ENCODE assay signal across 17 cellular contexts in the genomic region with DNA sequence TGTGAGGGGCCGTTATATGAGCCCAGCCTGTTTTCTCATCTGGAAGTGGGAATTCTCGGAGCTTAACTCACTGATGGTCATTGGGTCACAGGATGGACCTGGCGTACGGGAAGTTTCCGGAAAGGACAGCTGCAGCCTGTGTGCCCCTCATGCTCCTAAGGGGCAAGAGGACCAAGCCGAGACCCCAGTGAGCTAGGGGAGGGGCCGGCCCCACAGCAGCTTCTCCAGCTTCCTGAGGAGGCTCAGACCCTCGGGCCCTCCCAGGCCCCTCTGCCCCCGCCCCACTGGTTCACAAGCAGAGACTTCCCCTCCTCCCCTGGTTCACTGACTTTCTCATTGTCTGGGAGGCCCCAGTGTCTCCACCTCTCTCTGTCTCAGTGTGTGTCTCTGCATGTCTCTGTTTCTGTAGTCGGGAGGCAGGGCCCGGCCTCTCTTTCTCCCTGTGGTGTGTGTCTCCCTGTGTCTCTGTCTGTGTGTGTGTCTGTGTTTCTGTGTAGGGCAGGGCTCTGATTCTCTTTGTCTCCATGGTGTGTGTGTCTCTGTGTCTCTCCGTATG. TPM values are rescaled to one million over a fixed set of nuclear protein-coding genes. Genes with fewer than 3 reads are reported as not detected.
DNase-seq lines count a peak whose midpoint lies in the region; ATAC-seq, FAIRE-seq and TF ChIP-seq lines count a peak whose summit lies in the region.
"Had no signal": no experiment of that assay in that cellular context is flagged by ENCODE, and none has a peak within 500 bp of the region (broad histone marks: within the 10 kb centered on the region; RNA-seq: fewer than 3 reads in every experiment).

No MANE protein-coding gene starts in this region.

- TF ChIP-seq RAD21 in K562 (CRISPR knock-in tag; conservative IDR thresholded peaks at IDR 0.05 in 1 of 2, IDR thresholded peaks at IDR 0.05 in 1 of 2), result no peak

- intact Hi-C loops in K562 (cut with micrococcal nuclease), result no loop called here
- intact Hi-C loops in kidney (cut with DNase I), result no loop called here
- intact Hi-C loops in heart left ventricle (cut with DNase I), result no loop called here

- peak overlapping the region; percentile 74 for H2AK5ac ChIP-seq in mesendoderm (ENCODE audit: low read length)

- no peaks in the 10 kb centered on the region for H3K9me3 Mint-ChIP-seq in activated naive CD8-positive, alpha-beta T cell treated with anti-CD3 and anti-CD28 coated beads, Interleukin-2, amount 50 U/mL, for 24 hours
- H3K9me3 Mint-ChIP-seq in activated naive CD8-positive, alpha-beta T cell treated with anti-CD3 and anti-CD28 coated beads for 36 hours, result no peaks in the 10 kb centered on the region
- H3K9me3 Mint-ChIP-seq in stimulated activated naive B cell treated with anti-CD40 and anti-IgM and Interleukin-4, amounts not matched to agents 10 μg/mL and 1 μg/mL and 100 μg/mL, for 72 hours, result no peaks in the 10 kb centered on the region
- H3K9me3 Mint-ChIP-seq: CD4-positive, CD25-positive, alpha-beta regulatory T cell had no signal

- peaks cover 42% of the 10 kb centered on the region for H4K20me1 ChIP-seq in K562 (replicated peaks; ENCODE audit: control insufficient read depth, insufficient read depth, low read length)
- H4K20me1 ChIP-seq: BLaER1 had no signal

- H3K27me3 Mint-ChIP-seq in activated naive CD8-positive, alpha-beta T cell treated with anti-CD3 and anti-CD28 coated beads, Interleukin-2, amount 50 U/mL, for 24 hours, result peaks cover 16% of the 10 kb centered on the region
- H3K27me3 Mint-ChIP-seq in activated naive CD8-positive, alpha-beta T cell treated with anti-CD3 and anti-CD28 coated beads for 36 hours, result peaks cover 9% of the 10 kb centered on the region
- peaks cover 25 to 35% of the 10 kb centered on the region in 2 donors for H3K27me3 Mint-ChIP-seq in stimulated activated naive B cell treated with anti-CD40 and anti-IgM and Interleukin-4, amounts not matched to agents 10 μg/mL and 1 μg/mL and 100 μg/mL, for 72 hours

- POLR2A ChIA-PET in K562 (lab: Yijun Ruan, JAX), result interaction anchor here (0.9 to 4.6 kb wide), 10 partner anchors 10 to 117 kb away, joined by 3 to 45 read pairs (median 4); no protein-coding TSS in a partner anchor

- peaks cover 79 to 98% of the 10 kb centered on the region in 2 experiments for H3K27me3 ChIP-seq in K562 (ENCODE audit: control insufficient read depth in 2 of 2, insufficient read depth in 2 of 2, low read length in 2 of 2)
- H3K27me3 ChIP-seq in mesendoderm (ENCODE audit: insufficient read depth, low read length, poor library complexity), result no peaks in the 10 kb centered on the region
- H3K27me3 ChIP-seq in heart left ventricle, result peaks cover 0 to 34% (median 0%) of the 10 kb centered on the region in 9 donors
- H3K27me3 ChIP-seq: BLaER1 had no signal

- no peak for TF ChIP-seq POLR2A in K562 (conservative IDR thresholded peaks at IDR 0.05)
- TF ChIP-seq POLR2A in heart left ventricle (IDR thresholded peaks at IDR 0.05), result no peak

- CTCF ChIA-PET in K562 (lab: Yijun Ruan, JAX; ENCODE audit: low intra/inter-chr PET ratio), result no interaction called here

- H3K4me3 ChIP-seq in K562 (no peak overlapping the region), mesendoderm (ENCODE audit: low read length) (no peak overlapping the region), kidney (ENCODE audit: low read length in 2 of 2) (no peak overlapping the region), heart left ventricle (no peak overlapping the region)
- H3K4me3 ChIP-seq: BLaER1, GM12878 had no signal

- H3K9me1 ChIP-seq in K562 (ENCODE audit: control insufficient read depth, insufficient read depth, low read length), result no peaks in the 10 kb centered on the region

- no peak for DNase-seq in activated naive CD8-positive, alpha-beta T cell treated with anti-CD3 and anti-CD28 coated beads, Interleukin-2, amount 50 U/mL, for 24 hours
- DNase-seq in activated naive CD8-positive, alpha-beta T cell treated with anti-CD3 and anti-CD28 coated beads for 36 hours, result no peak
- peak in 3 of 4 experiments; percentile 62 to 65 (median 63) for DNase-seq in K562 (ENCODE audit: extremely low read depth in 1 of 4, low spot score in 3 of 4)
- DNase-seq in mesendoderm, result no peak
- no peak for DNase-seq in stimulated activated naive B cell treated with anti-CD40 and anti-IgM and Interleukin-4, amounts not matched to agents 10 μg/mL and 1 μg/mL and 100 μg/mL, for 72 hours
- no peak for DNase-seq in kidney
- no peak for DNase-seq in heart left ventricle
- DNase-seq: CD4-positive, CD25-positive, alpha-beta regulatory T cell; DMS 273 treated with DMSO at 0.1 percent for 48 hours; GOT3 had no signal

- H3K27ac ChIP-seq in K562 (ENCODE audit: extremely low read depth, low read depth, low read length) (no peak overlapping the region), mesendoderm (ENCODE audit: low read depth, low read length) (no peak overlapping the region), kidney (ENCODE audit: low read depth in 2 of 2, low read length in 2 of 2) (no peak overlapping the region), heart left ventricle (no peak overlapping the region)
- H3K27ac ChIP-seq: 22Rv1, BLaER1 had no signal

- H3K36me3 Mint-ChIP-seq in activated naive CD8-positive, alpha-beta T cell treated with anti-CD3 and anti-CD28 coated beads, Interleukin-2, amount 50 U/mL, for 24 hours (ENCODE audit: low read depth), result no peaks in the 10 kb centered on the region
- H3K36me3 Mint-ChIP-seq in activated naive CD8-positive, alpha-beta T cell treated with anti-CD3 and anti-CD28 coated beads for 36 hours, result no peaks in the 10 kb centered on the region
- no peaks in the 10 kb centered on the region for H3K36me3 Mint-ChIP-seq in stimulated activated naive B cell treated with anti-CD40 and anti-IgM and Interleukin-4, amounts not matched to agents 10 μg/mL and 1 μg/mL and 100 μg/mL, for 72 hours
- H3K36me3 Mint-ChIP-seq: CD4-positive, CD25-positive, alpha-beta regulatory T cell had no signal

- FAIRE-seq in K562 (lab: Jason Lieb, UNC) (no peak), kidney (lab: Jason Lieb, UNC) (no peak)
- FAIRE-seq: GM12878, HepG2, HTR-8/SVneo had no signal

- H3K18ac ChIP-seq in mesendoderm (ENCODE audit: low read length), result no peak overlapping the region

- ATAC-seq in activated naive CD8-positive, alpha-beta T cell treated with anti-CD3 and anti-CD28 coated beads, Interleukin-2, amount 50 U/mL, for 24 hours, result peak; percentile 10
- ATAC-seq in K562, result peak; percentile 1
- no peak for ATAC-seq in stimulated activated naive B cell treated with anti-CD40 and anti-IgM and Interleukin-4, amounts not matched to agents 10 μg/mL and 1 μg/mL and 100 μg/mL, for 72 hours (replicated peaks)
- ATAC-seq in GM18870 (IDR thresholded peaks at IDR 0.05; ENCODE audit: unreplicated experiment), result no peak
- ATAC-seq in heart left ventricle, result no peak
- ATAC-seq: GM12878, HCT116, HepG2 had no signal

- H3K79me1 ChIP-seq in mesendoderm (ENCODE audit: low read length), result no peaks in the 10 kb centered on the region

- peak overlapping the region; percentile 49 for H3K56ac ChIP-seq in mesendoderm (ENCODE audit: low read length)

- no peak overlapping the region for H2AFZ ChIP-seq in K562 (ENCODE audit: low read depth, low read length)

- no peaks in the 10 kb centered on the region for H3K4me1 Mint-ChIP-seq in activated naive CD8-positive, alpha-beta T cell treated with anti-CD3 and anti-CD28 coated beads, Interleukin-2, amount 50 U/mL, for 24 hours
- H3K4me1 Mint-ChIP-seq in activated naive CD8-positive, alpha-beta T cell treated with anti-CD3 and anti-CD28 coated beads for 36 hours, result no peaks in the 10 kb centered on the region
- H3K4me1 Mint-ChIP-seq in stimulated activated naive B cell treated with anti-CD40 and anti-IgM and Interleukin-4, amounts not matched to agents 10 μg/mL and 1 μg/mL and 100 μg/mL, for 72 hours, result peaks cover 0 to 4% of the 10 kb centered on the region in 2 donors
- H3K4me1 Mint-ChIP-seq: CD4-positive, CD25-positive, alpha-beta regulatory T cell had no signal

- H2BK120ac ChIP-seq in mesendoderm (ENCODE audit: low read depth, low read length), result no peak overlapping the region

- TF ChIP-seq CTCF in K562 (IDR thresholded peaks at IDR 0.05 in 2 of 3, conservative IDR thresholded peaks at IDR 0.05 in 1 of 3; ENCODE audit: insufficient read depth in 2 of 3, low read depth in 1 of 3, low read length in 3 of 3) (no peak), kidney (IDR thresholded peaks at IDR 0.05; ENCODE audit: borderline replicate concordance, extremely low read depth, insufficient read depth) (no peak), heart left ventricle (IDR thresholded peaks at IDR 0.05) (no peak)

- no peaks in the 10 kb centered on the region for H3K36me3 ChIP-seq in K562 (ENCODE audit: control insufficient read depth, insufficient read depth, low read length)
- no peaks in the 10 kb centered on the region for H3K36me3 ChIP-seq in mesendoderm (ENCODE audit: control insufficient read depth, insufficient read depth, low read length)
- H3K36me3 ChIP-seq in kidney (ENCODE audit: control insufficient read depth in 1 of 2, insufficient read depth in 2 of 2, low read length in 2 of 2), result no peaks in the 10 kb centered on the region
- no peaks in the 10 kb centered on the region for H3K36me3 ChIP-seq in heart left ventricle
- H3K36me3 ChIP-seq: BLaER1 had no signal

- no peak overlapping the region for H4K8ac ChIP-seq in mesendoderm (ENCODE audit: low read depth, low read length)

- H3K79me2 ChIP-seq in K562 (ENCODE audit: control insufficient read depth, insufficient read depth, low read length), result no peaks in the 10 kb centered on the region
- H3K79me2 ChIP-seq in mesendoderm (ENCODE audit: control insufficient read depth, insufficient read depth, low read length), result no peaks in the 10 kb centered on the region

- no peak overlapping the region for H2BK15ac ChIP-seq in mesendoderm (replicated peaks; ENCODE audit: low read depth)

- H3K4me1 ChIP-seq in K562 (replicated peaks in 1 of 2; ENCODE audit: control insufficient read depth in 2 of 2, insufficient read depth in 2 of 2, low read length in 2 of 2), result peaks cover 0 to 9% of the 10 kb centered on the region in 2 experiments; a peak in 1 of 5 replicates
- H3K4me1 ChIP-seq in mesendoderm (ENCODE audit: control insufficient read depth, low read depth, low read length), result no peaks in the 10 kb centered on the region
- no peaks in the 10 kb centered on the region for H3K4me1 ChIP-seq in kidney (ENCODE audit: control insufficient read depth in 1 of 2, insufficient read depth in 1 of 2, low read depth in 1 of 2, low read length in 2 of 2)
- no peaks in the 10 kb centered on the region for H3K4me1 ChIP-seq in heart left ventricle

- H3K4me3 Mint-ChIP-seq in activated naive CD8-positive, alpha-beta T cell treated with anti-CD3 and anti-CD28 coated beads, Interleukin-2, amount 50 U/mL, for 24 hours, result no peak overlapping the region
- no peak overlapping the region for H3K4me3 Mint-ChIP-seq in activated naive CD8-positive, alpha-beta T cell treated with anti-CD3 and anti-CD28 coated beads for 36 hours
- H3K4me3 Mint-ChIP-seq in stimulated activated naive B cell treated with anti-CD40 and anti-IgM and Interleukin-4, amounts not matched to agents 10 μg/mL and 1 μg/mL and 100 μg/mL, for 72 hours, result no peak overlapping the region
- H3K4me3 Mint-ChIP-seq: CD4-positive, CD25-positive, alpha-beta regulatory T cell had no signal

- no peak for TF ChIP-seq EP300 in K562 (IDR thresholded peaks at IDR 0.05; ENCODE audit: low read length)

- in situ Hi-C loops in K562 (cut with MboI), result no loop called here

- no peak overlapping the region for H3K23ac ChIP-seq in mesendoderm (ENCODE audit: low read length)

- H4K5ac ChIP-seq in mesendoderm (ENCODE audit: low read length), result no peak overlapping the region

- no peak overlapping the region for H2BK5ac ChIP-seq in mesendoderm (ENCODE audit: low read length)

- H3K4ac ChIP-seq in mesendoderm (ENCODE audit: low read depth, low read length), result no peak overlapping the region

- H3K9me3 ChIP-seq in K562 (replicated peaks; ENCODE audit: control insufficient read depth, insufficient read depth, low read depth, low read length) (no peaks in the 10 kb centered on the region; the same call in 1 of the 2 replicates), kidney (ENCODE audit: control insufficient read depth in 1 of 2, low read length in 2 of 2) (no peaks in the 10 kb centered on the region), heart left ventricle (no peaks in the 10 kb centered on the region)
- H3K9me3 ChIP-seq: BLaER1 had no signal

- H3K9ac ChIP-seq in K562 (ENCODE audit: insufficient read depth in 1 of 2, low read depth in 2 of 2, low read length in 2 of 2) (no peak overlapping the region), mesendoderm (ENCODE audit: low read length) (no peak overlapping the region), kidney (ENCODE audit: low read length in 2 of 2) (no peak overlapping the region)
- H3K9ac ChIP-seq: BLaER1 had no signal

- BruUV-seq in K562 (replicated peaks; lab: Mats Ljungman, UMichigan), result no TSS peak

- WGBS in K562 (ENCODE audit: insufficient coverage, low coverage, missing lambda C conversion rate), result 5% methylated on average over 12 of the region's 12 CpGs
- no CpG with 5 or more reads among the region's 12 CpGs for WGBS in mesendoderm (ENCODE audit: extremely low coverage, insufficient coverage, low lambda C conversion rate)
- 50 to 70% (median 55%) methylated on average over 8 to 12 of the region's 12 CpGs for WGBS in heart left ventricle, 4 donors

- H3K4me2 ChIP-seq in K562 (ENCODE audit: insufficient read depth, low read length), result no peak overlapping the region
- no peak overlapping the region for H3K4me2 ChIP-seq in mesendoderm (ENCODE audit: low read length)
- H3K4me2 ChIP-seq: BLaER1 had no signal

- H3K27ac Mint-ChIP-seq in activated naive CD8-positive, alpha-beta T cell treated with anti-CD3 and anti-CD28 coated beads, Interleukin-2, amount 50 U/mL, for 24 hours, result no peak overlapping the region
- no peak overlapping the region for H3K27ac Mint-ChIP-seq in activated naive CD8-positive, alpha-beta T cell treated with anti-CD3 and anti-CD28 coated beads for 36 hours
- H3K27ac Mint-ChIP-seq in stimulated activated naive B cell treated with anti-CD40 and anti-IgM and Interleukin-4, amounts not matched to agents 10 μg/mL and 1 μg/mL and 100 μg/mL, for 72 hours, result peak overlapping the region; percentile 3

RNA-seq across cellular contexts. Expression of a gene that starts 32.3 kb away (rescaled TPM):
- not detected for total RNA-seq in activated naive CD8-positive, alpha-beta T cell treated with anti-CD3 and anti-CD28 coated beads for 36 hours
- 0.21 TPM in 1 of 2 replicates, not detected in the other for total RNA-seq in K562 (2011; cell fraction: chromatin; rRNA removed; ENCODE audit: low replicate concordance)
- total RNA-seq in K562 (2011; cell fraction: nucleolus; rRNA removed), result not detected in 2 replicates
- total RNA-seq in K562 (2011; cell fraction: nucleoplasm; rRNA removed), result not detected in 2 replicates
- total RNA-seq in K562 (2014; rRNA removed) (1.00 and 2.1 TPM in 2 replicates), K562 (2014; rRNA removed; fragmentation: Illumina TruSeq; extraction: Trizol) (0.95 TPM in 1 of 2 replicates, not detected in the other), K562 (2015; rRNA removed; fragmentation: Illumina TruSeq; extraction: Trizol) (not detected in 2 replicates), K562 (2021) (0.71 and 1.5 TPM in 2 replicates), kidney (0.25 TPM), heart left ventricle (1 to 10 TPM in 4 of 9 donors, under 1 TPM in 3, not detected in 2; 0.24 to 2.3 (median 1.1) TPM)
- polyA plus RNA-seq in K562 (2011; rRNA removed) (0.79 and 1.2 TPM in 2 replicates), K562 (2014; fragmentation: Illumina TruSeq; extraction: Trizol) (not detected in 2 replicates), K562 (2014; fragmentation: Nextera tagmentation; extraction: Ambion mirVana) (not detected), K562 (2014; rRNA removed) (0.53 and 2.7 TPM in 2 replicates), kidney (ENCODE audit: insufficient read depth, low read depth, low replicate concordance) (not detected), heart left ventricle (1 to 10 TPM; 2.9 to 3.9 TPM)
- 2.1 and 3.8 TPM in 2 replicates for polyA plus RNA-seq in K562 (2011; cell fraction: cytosol; rRNA removed)
- 1.2 TPM in 2 replicates for polyA plus RNA-seq in K562 (2011; cell fraction: nucleus; rRNA removed)
- polyA plus RNA-seq in K562 (2012), result 0.91 and 1.3 TPM in 2 replicates
- not detected in 2 replicates for polyA minus RNA-seq in K562 (2011; rRNA and poly(A)+ RNA removed)
- not detected in 2 replicates for polyA minus RNA-seq in K562 (2011; cell fraction: cytosol; rRNA and poly(A)+ RNA removed)
- polyA minus RNA-seq in K562 (2011; cell fraction: nucleus; rRNA and poly(A)+ RNA removed), result 0.67 TPM in 1 of 2 replicates, not detected in the other
- polyA plus RNA-seq in mesendoderm (2013, experiment 1 of 2), result 6.6 TPM
- polyA plus RNA-seq in mesendoderm (2013, experiment 2 of 2), result 6.5 TPM
- total RNA-seq: CD4-positive, CD25-positive, alpha-beta regulatory T cell had no signal
- polyA plus RNA-seq: CD4-positive, CD25-positive, alpha-beta regulatory T cell had no signal

RNA-seq across cellular contexts. Expression of a gene that starts 37.6 kb away (rescaled TPM):
- total RNA-seq in activated naive CD8-positive, alpha-beta T cell treated with anti-CD3 and anti-CD28 coated beads for 36 hours, result under 1 TPM; 0.56 to 0.91 TPM
- total RNA-seq in K562 (2011; cell fraction: chromatin; rRNA removed; ENCODE audit: low replicate concordance), result 0.69 TPM in 1 of 2 replicates, not detected in the other
- 0.26 and 0.33 TPM in 2 replicates for total RNA-seq in K562 (2011; cell fraction: nucleolus; rRNA removed)
- total RNA-seq in K562 (2011; cell fraction: nucleoplasm; rRNA removed), result 0.22 TPM in 1 of 2 replicates, not detected in the other
- total RNA-seq in K562 (2014; rRNA removed), result not detected in 2 replicates
- not detected in 2 replicates for total RNA-seq in K562 (2014; rRNA removed; fragmentation: Illumina TruSeq; extraction: Trizol)
- total RNA-seq in K562 (2015; rRNA removed; fragmentation: Illumina TruSeq; extraction: Trizol), result not detected in 2 replicates
- total RNA-seq in K562 (2021), result 0.09 TPM in 1 of 2 replicates, not detected in the other
- 0.05 and 0.10 TPM in 2 replicates for polyA plus RNA-seq in K562 (2011; rRNA removed)
- polyA plus RNA-seq in K562 (2011; cell fraction: cytosol; rRNA removed), result 0.03 and 0.66 TPM in 2 replicates
- 0.04 and 0.20 TPM in 2 replicates for polyA plus RNA-seq in K562 (2011; cell fraction: nucleus; rRNA removed)
- 0.03 and 0.07 TPM in 2 replicates for polyA plus RNA-seq in K562 (2012)
- not detected in 2 replicates for polyA plus RNA-seq in K562 (2014; fragmentation: Illumina TruSeq; extraction: Trizol)
- not detected for polyA plus RNA-seq in K562 (2014; fragmentation: Nextera tagmentation; extraction: Ambion mirVana)
- not detected in 2 replicates for polyA plus RNA-seq in K562 (2014; rRNA removed)
- polyA minus RNA-seq in K562 (2011; rRNA and poly(A)+ RNA removed), result not detected in 2 replicates
- not detected in 2 replicates for polyA minus RNA-seq in K562 (2011; cell fraction: cytosol; rRNA and poly(A)+ RNA removed)
- 0.27 TPM in 1 of 2 replicates, not detected in the other for polyA minus RNA-seq in K562 (2011; cell fraction: nucleus; rRNA and poly(A)+ RNA removed)
- 14.4 TPM for polyA plus RNA-seq in mesendoderm (2013, experiment 1 of 2)
- polyA plus RNA-seq in mesendoderm (2013, experiment 2 of 2), result 15.1 TPM
- total RNA-seq in kidney, result 13.8 TPM
- polyA plus RNA-seq in kidney (ENCODE audit: insufficient read depth, low read depth, low replicate concordance), result 13.4 TPM
- 1 to 10 TPM in 3 of 9 donors, under 1 TPM in 6; 0.11 to 1.8 (median 0.69) TPM for total RNA-seq in heart left ventricle
- under 1 TPM; 0.27 to 0.67 TPM for polyA plus RNA-seq in heart left ventricle
- polyA plus RNA-seq: GM12878 had no signal

Comparison
In these comparisons a context has a peak if more than half of its experiments do, and no peak if none do; other contexts are left out.
1. ATAC-seq: peak in activated naive CD8-positive, alpha-beta T cell treated with anti-CD3 and anti-CD28 coated beads, Interleukin-2, amount 50 U/mL, for 24 hours (single experiment) and K562 (single experiment); none in stimulated activated naive B cell treated with anti-CD40 and anti-IgM and Interleukin-4, amounts not matched to agents 10 μg/mL and 1 μg/mL and 100 μg/mL, for 72 hours (0 of 2), GM18870 (single experiment) and heart left ventricle (0 of 4).
2. DNase-seq: peak in K562 (3 of 4); none in activated naive CD8-positive, alpha-beta T cell treated with anti-CD3 and anti-CD28 coated beads, Interleukin-2, amount 50 U/mL, for 24 hours (single experiment), activated naive CD8-positive, alpha-beta T cell treated with anti-CD3 and anti-CD28 coated beads for 36 hours (single experiment), mesendoderm (single experiment), stimulated activated naive B cell treated with anti-CD40 and anti-IgM and Interleukin-4, amounts not matched to agents 10 μg/mL and 1 μg/mL and 100 μg/mL, for 72 hours (single experiment), kidney (single experiment) and heart left ventricle (0 of 5).